ENCODE assay signal across 9 cellular contexts in the genomic region with DNA sequence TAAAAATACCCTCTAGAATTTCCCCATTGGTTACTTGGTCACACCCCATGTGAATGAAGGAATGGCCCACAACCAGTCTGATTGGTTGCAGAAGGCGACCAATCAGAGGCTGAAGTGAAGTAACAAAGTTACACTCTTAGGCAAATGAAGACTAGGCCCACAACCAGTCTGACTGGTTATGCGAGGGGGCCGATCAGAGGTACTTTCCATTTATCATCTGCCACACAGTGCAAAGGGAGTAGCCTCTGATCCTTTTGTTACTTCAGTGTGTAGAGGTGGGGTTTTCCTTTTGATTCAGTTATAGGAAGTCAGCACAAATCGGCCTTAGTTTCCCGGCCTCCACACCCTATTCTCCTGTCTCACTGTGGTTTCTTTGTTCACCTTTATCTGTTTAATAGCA.
DNase-seq lines count a peak whose midpoint lies in the region; ATAC-seq and TF ChIP-seq lines count a peak whose summit lies in the region.
"Had no signal": no experiment of that assay in that cellular context is flagged by ENCODE, and none has a peak within 500 bp of the region (broad histone marks: within the 10 kb centered on the region; RNA-seq: fewer than 3 reads in every experiment).

No MANE protein-coding gene starts in this region.

- H3K9me3 Mint-ChIP-seq in activated CD4-positive, alpha-beta T cell treated with anti-CD3 and anti-CD28 coated beads for 36 hours (ENCODE audit: low read depth): no peaks in the 10 kb centered on the region
- H3K9me3 Mint-ChIP-seq in activated CD4-positive, alpha-beta T cell treated with anti-CD3 and anti-CD28 coated beads, Interleukin-2, amount 10 ng/mL, durations not matched to agents 7 days and 5 days: peaks cover 2% of the 10 kb centered on the region
- H3K9me3 Mint-ChIP-seq in T-cell: peaks cover 0 to 4% (median 0%) of the 10 kb centered on the region in 3 donors

- no peak for TF ChIP-seq POLR2A in thyroid gland (IDR thresholded peaks at IDR 0.05)

- no peak overlapping the region for H3K4me3 Mint-ChIP-seq in activated CD4-positive, alpha-beta T cell treated with anti-CD3 and anti-CD28 coated beads for 36 hours
- no peak overlapping the region for H3K4me3 Mint-ChIP-seq in activated CD4-positive, alpha-beta T cell treated with anti-CD3 and anti-CD28 coated beads, Interleukin-2, amount 10 ng/mL, durations not matched to agents 7 days and 5 days
- H3K4me3 Mint-ChIP-seq in T-cell: peak overlapping the region in 1 of 3 donors; percentile 58

- no peaks in the 10 kb centered on the region for H3K36me3 ChIP-seq in thyroid gland
- H3K36me3 ChIP-seq: BLaER1 had no signal

- intact Hi-C loops in activated CD4-positive, alpha-beta T cell treated with anti-CD3 and anti-CD28 coated beads for 36 hours (cut with DNase I, micrococcal nuclease): loop anchor here (1.0 to 2.0 kb wide), 4 partner anchors 57 to 204 kb away; no protein-coding TSS in a partner anchor
- intact Hi-C loops in thyroid gland (cut with DNase I): no loop called here

- H3K27ac ChIP-seq in thyroid gland: peak overlapping the region; percentile 6 to 37 (median 24)
- H3K27ac ChIP-seq: BLaER1 had no signal

- no peaks in the 10 kb centered on the region for H3K27me3 ChIP-seq in thyroid gland
- H3K27me3 ChIP-seq: BLaER1 had no signal

- no peaks in the 10 kb centered on the region for H3K36me3 Mint-ChIP-seq in activated CD4-positive, alpha-beta T cell treated with anti-CD3 and anti-CD28 coated beads for 36 hours (ENCODE audit: low read depth)
- H3K36me3 Mint-ChIP-seq in activated CD4-positive, alpha-beta T cell treated with anti-CD3 and anti-CD28 coated beads, Interleukin-2, amount 10 ng/mL, durations not matched to agents 7 days and 5 days (ENCODE audit: low read depth): no peaks in the 10 kb centered on the region
- H3K36me3 Mint-ChIP-seq in T-cell: no peaks in the 10 kb centered on the region

- H3K4me1 Mint-ChIP-seq in activated CD4-positive, alpha-beta T cell treated with anti-CD3 and anti-CD28 coated beads for 36 hours: peaks cover 27% of the 10 kb centered on the region
- H3K4me1 Mint-ChIP-seq in activated CD4-positive, alpha-beta T cell treated with anti-CD3 and anti-CD28 coated beads, Interleukin-2, amount 10 ng/mL, durations not matched to agents 7 days and 5 days: peaks cover 29% of the 10 kb centered on the region
- H3K4me1 Mint-ChIP-seq in T-cell: peaks cover 23 to 40% (median 33%) of the 10 kb centered on the region in 3 donors

- peak; percentile 73 for DNase-seq in activated CD4-positive, alpha-beta T cell treated with anti-CD3 and anti-CD28 coated beads for 36 hours
- DNase-seq in activated CD4-positive, alpha-beta T cell treated with anti-CD3 and anti-CD28 coated beads, Interleukin-2, amount 10 ng/mL, durations not matched to agents 7 days and 5 days: no peak
- DNase-seq in T-cell: peak in 16 of 34 experiments; percentile 1 to 33 (median 10)
- peak; percentile 60 for DNase-seq in iPS DF 4.7 (ENCODE audit: extremely low read depth, low spot score)
- peak; percentile 63 to 78 for DNase-seq in thyroid gland
- no peak for DNase-seq in dermis blood vessel endothelial cell
- no peak for DNase-seq in SW480 (ENCODE audit: low spot score)

- H3K4me3 ChIP-seq in thyroid gland (replicated peaks in 1 of 3): no peak overlapping the region
- H3K4me3 ChIP-seq: BLaER1 had no signal

- 47 to 53% methylated on average over 5 of the region's 5 CpGs for WGBS in thyroid gland, 2 donors

- H3K27ac Mint-ChIP-seq in activated CD4-positive, alpha-beta T cell treated with anti-CD3 and anti-CD28 coated beads for 36 hours: peak overlapping the region; percentile 40
- H3K27ac Mint-ChIP-seq in activated CD4-positive, alpha-beta T cell treated with anti-CD3 and anti-CD28 coated beads, Interleukin-2, amount 10 ng/mL, durations not matched to agents 7 days and 5 days: no peak overlapping the region
- H3K27ac Mint-ChIP-seq in T-cell: peak overlapping the region; percentile 56 to 72

- ATAC-seq in activated CD4-positive, alpha-beta T cell treated with anti-CD3 and anti-CD28 coated beads for 36 hours: peak; percentile 96
- ATAC-seq in HG02973 (IDR thresholded peaks at IDR 0.05; ENCODE audit: unreplicated experiment) (peak; percentile 94), T-cell (replicated peaks in 1 of 4) (peak in 1 of 4 experiments; percentile 83)

- CTCF ChIA-PET in activated CD4-positive, alpha-beta T cell treated with anti-CD3 and anti-CD28 coated beads for 36 hours (lab: Charles Lee): interaction anchor here (1.1 kb wide), 1 partner anchor 262 kb away, joined by 3 read pairs; no protein-coding TSS in a partner anchor
- CTCF ChIA-PET in activated CD4-positive, alpha-beta T cell treated with anti-CD3 and anti-CD28 coated beads, Interleukin-2, amount 10 ng/mL, durations not matched to agents 7 days and 5 days (lab: Charles Lee): interaction anchor here (1.0 kb wide), 1 partner anchor 16 kb away, joined by 3 read pairs; no protein-coding TSS in a partner anchor
- CTCF ChIA-PET in T-cell (lab: Charles Lee): interaction anchor here in 1 of 2 donors (1.1 kb wide), 1 partner anchor 11 kb away, joined by 4 read pairs; no protein-coding TSS in a partner anchor

- H3K27me3 Mint-ChIP-seq in activated CD4-positive, alpha-beta T cell treated with anti-CD3 and anti-CD28 coated beads for 36 hours: no peaks in the 10 kb centered on the region
- H3K27me3 Mint-ChIP-seq in activated CD4-positive, alpha-beta T cell treated with anti-CD3 and anti-CD28 coated beads, Interleukin-2, amount 10 ng/mL, durations not matched to agents 7 days and 5 days: no peaks in the 10 kb centered on the region
- H3K27me3 Mint-ChIP-seq in T-cell: no peaks in the 10 kb centered on the region

- H3K9me3 ChIP-seq in thyroid gland: no peaks in the 10 kb centered on the region
- H3K9me3 ChIP-seq: BLaER1 had no signal

- POLR2A ChIA-PET in activated CD4-positive, alpha-beta T cell treated with anti-CD3 and anti-CD28 coated beads for 36 hours (lab: Charles Lee): no interaction called here
- POLR2A ChIA-PET in activated CD4-positive, alpha-beta T cell treated with anti-CD3 and anti-CD28 coated beads, Interleukin-2, amount 10 ng/mL, durations not matched to agents 7 days and 5 days (lab: Charles Lee): no interaction called here
- POLR2A ChIA-PET in T-cell (lab: Charles Lee): no interaction called here

- TF ChIP-seq CTCF in thyroid gland (IDR thresholded peaks at IDR 0.05): no peak

- H3K4me1 ChIP-seq in thyroid gland: peaks cover 12 to 13% of the 10 kb centered on the region in 2 donors

Comparison
In these comparisons a context has a peak if more than half of its experiments do, and no peak if none do; other contexts are left out.
1. DNase-seq: peak in activated CD4-positive, alpha-beta T cell treated with anti-CD3 and anti-CD28 coated beads for 36 hours (single experiment), iPS DF 4.7 (single experiment) and thyroid gland (2 of 2); none in activated CD4-positive, alpha-beta T cell treated with anti-CD3 and anti-CD28 coated beads, Interleukin-2, amount 10 ng/mL, durations not matched to agents 7 days and 5 days (single experiment), dermis blood vessel endothelial cell (single experiment) and SW480 (single experiment).